Comparison of ENCODE assay signal across 2 cellular contexts in the genomic region with DNA sequence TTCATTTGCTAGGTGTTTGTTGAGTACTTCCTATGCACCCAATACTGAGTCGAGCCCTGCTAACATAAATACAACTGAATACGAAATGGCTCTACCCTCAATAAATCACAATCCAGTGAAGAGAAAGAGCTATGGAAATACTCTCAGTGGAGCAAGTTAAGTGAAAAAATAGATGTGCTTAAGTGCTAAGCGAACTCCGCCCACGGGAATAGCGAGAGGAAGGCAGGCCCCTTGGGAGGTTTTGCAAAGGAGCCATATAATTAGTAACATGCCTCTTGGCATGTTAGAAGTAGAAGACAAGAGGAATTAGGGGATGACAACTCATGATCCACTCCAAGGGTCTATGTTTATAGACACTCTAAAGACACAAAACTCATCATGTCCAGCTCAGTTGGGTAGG.
TF ChIP-seq lines count a peak whose summit lies in the region.

No MANE protein-coding gene starts in this region.

TF ChIP-seq in GM12878, 131 proteins besides CTCF, POLR2A, EP300 and RAD21:
- TF ChIP-seq MXI1 (IDR thresholded peaks at IDR 0.05; ENCODE audit: low read depth, low read length) (no peak), BMI1 (IDR thresholded peaks at IDR 0.05; ENCODE audit: borderline replicate concordance) (no peak), ZBTB4 (CRISPR knock-in tag; IDR thresholded peaks at IDR 0.05) (no peak), ZNF24 (IDR thresholded peaks at IDR 0.05) (no peak)
- TF ChIP-seq, protein P1, sequence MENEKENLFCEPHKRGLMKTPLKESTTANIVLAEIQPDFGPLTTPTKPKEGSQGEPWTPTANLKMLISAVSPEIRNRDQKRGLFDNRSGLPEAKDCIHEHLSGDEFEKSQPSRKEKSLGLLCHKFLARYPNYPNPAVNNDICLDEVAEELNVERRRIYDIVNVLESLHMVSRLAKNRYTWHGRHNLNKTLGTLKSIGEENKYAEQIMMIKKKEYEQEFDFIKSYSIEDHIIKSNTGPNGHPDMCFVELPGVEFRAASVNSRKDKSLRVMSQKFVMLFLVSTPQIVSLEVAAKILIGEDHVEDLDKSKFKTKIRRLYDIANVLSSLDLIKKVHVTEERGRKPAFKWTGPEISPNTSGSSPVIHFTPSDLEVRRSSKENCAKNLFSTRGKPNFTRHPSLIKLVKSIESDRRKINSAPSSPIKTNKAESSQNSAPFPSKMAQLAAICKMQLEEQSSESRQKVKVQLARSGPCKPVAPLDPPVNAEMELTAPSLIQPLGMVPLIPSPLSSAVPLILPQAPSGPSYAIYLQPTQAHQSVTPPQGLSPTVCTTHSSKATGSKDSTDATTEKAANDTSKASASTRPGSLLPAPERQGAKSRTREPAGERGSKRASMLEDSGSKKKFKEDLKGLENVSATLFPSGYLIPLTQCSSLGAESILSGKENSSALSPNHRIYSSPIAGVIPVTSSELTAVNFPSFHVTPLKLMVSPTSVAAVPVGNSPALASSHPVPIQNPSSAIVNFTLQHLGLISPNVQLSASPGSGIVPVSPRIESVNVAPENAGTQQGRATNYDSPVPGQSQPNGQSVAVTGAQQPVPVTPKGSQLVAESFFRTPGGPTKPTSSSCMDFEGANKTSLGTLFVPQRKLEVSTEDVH (IDR thresholded peaks at IDR 0.05; ENCODE audit: low read depth, partially characterized antibody): no peak

TF ChIP-seq in liver, 16 proteins besides CTCF, POLR2A, EP300 and RAD21:
- TF ChIP-seq, protein P2, sequence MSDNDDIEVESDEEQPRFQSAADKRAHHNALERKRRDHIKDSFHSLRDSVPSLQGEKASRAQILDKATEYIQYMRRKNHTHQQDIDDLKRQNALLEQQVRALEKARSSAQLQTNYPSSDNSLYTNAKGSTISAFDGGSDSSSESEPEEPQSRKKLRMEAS (IDR thresholded peaks at IDR 0.05): no peak
- TF ChIP-seq JUND (IDR thresholded peaks at IDR 0.05): no peak
- TF ChIP-seq SP1 (IDR thresholded peaks at IDR 0.05): no peak
- no peak for TF ChIP-seq TAF1 (conservative IDR thresholded peaks at IDR 0.05)
- no peak for TF ChIP-seq HNF4G (IDR thresholded peaks at IDR 0.05)
- TF ChIP-seq YY1 (IDR thresholded peaks at IDR 0.05): no peak
- no peak for TF ChIP-seq ATF3 (IDR thresholded peaks at IDR 0.05)
- TF ChIP-seq, protein P3, sequence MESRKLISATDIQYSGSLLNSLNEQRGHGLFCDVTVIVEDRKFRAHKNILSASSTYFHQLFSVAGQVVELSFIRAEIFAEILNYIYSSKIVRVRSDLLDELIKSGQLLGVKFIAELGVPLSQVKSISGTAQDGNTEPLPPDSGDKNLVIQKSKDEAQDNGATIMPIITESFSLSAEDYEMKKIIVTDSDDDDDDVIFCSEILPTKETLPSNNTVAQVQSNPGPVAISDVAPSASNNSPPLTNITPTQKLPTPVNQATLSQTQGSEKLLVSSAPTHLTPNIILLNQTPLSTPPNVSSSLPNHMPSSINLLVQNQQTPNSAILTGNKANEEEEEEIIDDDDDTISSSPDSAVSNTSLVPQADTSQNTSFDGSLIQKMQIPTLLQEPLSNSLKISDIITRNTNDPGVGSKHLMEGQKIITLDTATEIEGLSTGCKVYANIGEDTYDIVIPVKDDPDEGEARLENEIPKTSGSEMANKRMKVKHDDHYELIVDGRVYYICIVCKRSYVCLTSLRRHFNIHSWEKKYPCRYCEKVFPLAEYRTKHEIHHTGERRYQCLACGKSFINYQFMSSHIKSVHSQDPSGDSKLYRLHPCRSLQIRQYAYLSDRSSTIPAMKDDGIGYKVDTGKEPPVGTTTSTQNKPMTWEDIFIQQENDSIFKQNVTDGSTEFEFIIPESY (IDR thresholded peaks at IDR 0.05): no peak
- no peak for TF ChIP-seq FOXA1 (IDR thresholded peaks at IDR 0.05)
- no peak for TF ChIP-seq RXRA (IDR thresholded peaks at IDR 0.05)
- no peak for TF ChIP-seq GABPA (IDR thresholded peaks at IDR 0.05 in 1 of 2, conservative IDR thresholded peaks at IDR 0.05 in 1 of 2)
- no peak for TF ChIP-seq HNF4A (conservative IDR thresholded peaks at IDR 0.05)
- TF ChIP-seq FOXA2 (IDR thresholded peaks at IDR 0.05): no peak
TF ChIP-seq in liver: peak in this region for 0.
